14 cellular contexts compared by ENCODE assay signal in genomic region chr4:174600391-174600790, GRCh38.
DNase-seq lines count a peak whose midpoint lies in the region; ATAC-seq, FAIRE-seq and TF ChIP-seq lines count a peak whose summit lies in the region.
"Had no signal": no experiment of that assay in that cellular context is flagged by ENCODE, and none has a peak within 500 bp of the region (broad histone marks: within the 10 kb centered on the region; RNA-seq: fewer than 3 reads in every experiment).

No MANE protein-coding gene starts in this region.

- H3K4me3 ChIP-seq in PC-3 (ENCODE audit: low read length) (no peak overlapping the region), keratinocyte (ENCODE audit: control insufficient read depth in 2 of 3, extremely low read depth in 1 of 3, insufficient read depth in 2 of 3, low read depth in 1 of 3, low read length in 3 of 3) (no peak overlapping the region)

- no peaks in the 10 kb centered on the region for H3K9me3 ChIP-seq in PC-3 (ENCODE audit: low read length)
- no peaks in the 10 kb centered on the region for H3K9me3 ChIP-seq in keratinocyte (ENCODE audit: control insufficient read depth, low read depth, low read length)

- peak overlapping the region; percentile 54; the same call in 1 of the 2 replicates for H3K4me2 ChIP-seq in PC-3 (ENCODE audit: low read length)
- no peak overlapping the region for H3K4me2 ChIP-seq in keratinocyte (ENCODE audit: control insufficient read depth, extremely low read depth, insufficient read depth, low read depth, low read length)

- DNase-seq in ELR (ENCODE audit: low read depth), result peak; percentile 43
- peak; percentile 67 for DNase-seq in PC-3
- no peak for DNase-seq in epithelial cell of prostate (ENCODE audit: low read depth, low spot score)
- no peak for DNase-seq in keratinocyte (ENCODE audit: low read depth, low spot score)
- DNase-seq: ACHN; C1 segment of cervical spinal cord; Calu3; CD4-positive, alpha-beta T cell; DMS 273 treated with DMSO at 0.1 percent for 48 hours had no signal

- TF ChIP-seq CTCF in PC-3 (conservative IDR thresholded peaks at IDR 0.05; ENCODE audit: low read depth, low read length), result no peak
- TF ChIP-seq CTCF in keratinocyte (optimal IDR thresholded peaks at IDR 0.05 in 1 of 3, IDR thresholded peaks at IDR 0.05 in 1 of 3, conservative IDR thresholded peaks at IDR 0.05 in 1 of 3; ENCODE audit: extremely low read depth in 1 of 3, insufficient read depth in 2 of 3, low read length in 3 of 3), result no peak

- H2AFZ ChIP-seq in PC-3 (ENCODE audit: low read length) (no peak overlapping the region; the same call in 1 of the 2 replicates), keratinocyte (ENCODE audit: control insufficient read depth, low read length) (no peak overlapping the region)

- intact Hi-C loops in PC-3 (cut with micrococcal nuclease), result no loop called here

- no peaks in the 10 kb centered on the region for H3K27me3 ChIP-seq in PC-3 (ENCODE audit: low read length)
- H3K27me3 ChIP-seq in keratinocyte (ENCODE audit: control insufficient read depth, extremely low read depth, insufficient read depth, low read length), result no peaks in the 10 kb centered on the region

- H3K79me2 ChIP-seq in PC-3 (ENCODE audit: low read length), result no peaks in the 10 kb centered on the region
- no peaks in the 10 kb centered on the region for H3K79me2 ChIP-seq in keratinocyte (ENCODE audit: control insufficient read depth, insufficient read depth, low read length)

- FAIRE-seq in keratinocyte (lab: Jason Lieb, UNC), result peak; percentile 43
- FAIRE-seq: GM12891 had no signal

- no peaks in the 10 kb centered on the region for H3K36me3 ChIP-seq in PC-3 (ENCODE audit: low read depth, low read length)
- H3K36me3 ChIP-seq in keratinocyte (ENCODE audit: control insufficient read depth in 2 of 2, extremely low read depth in 1 of 2, insufficient read depth in 2 of 2, low read length in 2 of 2), result no peaks in the 10 kb centered on the region

- no peaks in the 10 kb centered on the region for H3K9me1 ChIP-seq in keratinocyte (ENCODE audit: control insufficient read depth, extremely low read depth, insufficient read depth, low read length)

- ATAC-seq in PC-3 (peak; percentile 14; the same call in 1 of the 2 replicates), esophagus mucosa (no peak), GM21526 (IDR thresholded peaks at IDR 0.05; ENCODE audit: low FRiP score, unreplicated experiment) (no peak), GM21576 (IDR thresholded peaks at IDR 0.05; ENCODE audit: unreplicated experiment) (no peak)
- ATAC-seq: HCT116 had no signal

- CTCF ChIA-PET in PC-3 (lab: Charles Lee), result no interaction called here

- H3K4me1 ChIP-seq in PC-3 (ENCODE audit: insufficient read depth, low read length), result peaks cover 35% of the 10 kb centered on the region
- peaks cover 5% of the 10 kb centered on the region for H3K4me1 ChIP-seq in keratinocyte (ENCODE audit: control insufficient read depth, extremely low read depth, insufficient read depth, low read length)

- dilution Hi-C loops in keratinocyte (cut with MboI; ENCODE audit: extremely low pct_ligation_motif_present, low sequenced_read_pairs), result loop anchor here (25.0 kb wide), 1 partner anchor 238 kb away; no protein-coding TSS in a partner anchor

- H3K9ac ChIP-seq in PC-3 (ENCODE audit: low read length) (peak overlapping the region; percentile 44; the same call in 1 of the 2 replicates), keratinocyte (ENCODE audit: control insufficient read depth, extremely low read depth, insufficient read depth, low read length) (no peak overlapping the region)

- no peaks in the 10 kb centered on the region for H3K9me2 ChIP-seq in PC-3 (replicated peaks; ENCODE audit: low read length)

- BruUV-seq in PC-3 (replicated peaks; lab: Mats Ljungman, UMichigan), result no TSS peak

- H3K27ac ChIP-seq in PC-3 (ENCODE audit: low read length), result peak overlapping the region; percentile 69
- peak overlapping the region; percentile 34 for H3K27ac ChIP-seq in epithelial cell of prostate
- H3K27ac ChIP-seq in keratinocyte (ENCODE audit: control insufficient read depth, insufficient read depth, low read length), result no peak overlapping the region

- POLR2A ChIA-PET in PC-3 (lab: Charles Lee; ENCODE audit: unreplicated experiment), result interaction anchor here (0.7 kb wide), 1 partner anchor 931 kb away, joined by 4 read pairs; no protein-coding TSS in a partner anchor

- H4K20me1 ChIP-seq in PC-3 (ENCODE audit: low read length), result no peaks in the 10 kb centered on the region
- H4K20me1 ChIP-seq in keratinocyte (ENCODE audit: control insufficient read depth, extremely low read depth, insufficient read depth, low read length), result no peaks in the 10 kb centered on the region

- no peaks in the 10 kb centered on the region for H3F3A ChIP-seq in PC-3 (ENCODE audit: low read length, unreplicated experiment)

Comparison
In these comparisons a context has a peak if more than half of its experiments do, and no peak if none do; other contexts are left out.
1. DNase-seq: peak in ELR (single experiment) and PC-3 (single experiment); none in epithelial cell of prostate (single experiment) and keratinocyte (single experiment).